Comparison of ENCODE assay signal across 8 cellular contexts in the genomic region with DNA sequence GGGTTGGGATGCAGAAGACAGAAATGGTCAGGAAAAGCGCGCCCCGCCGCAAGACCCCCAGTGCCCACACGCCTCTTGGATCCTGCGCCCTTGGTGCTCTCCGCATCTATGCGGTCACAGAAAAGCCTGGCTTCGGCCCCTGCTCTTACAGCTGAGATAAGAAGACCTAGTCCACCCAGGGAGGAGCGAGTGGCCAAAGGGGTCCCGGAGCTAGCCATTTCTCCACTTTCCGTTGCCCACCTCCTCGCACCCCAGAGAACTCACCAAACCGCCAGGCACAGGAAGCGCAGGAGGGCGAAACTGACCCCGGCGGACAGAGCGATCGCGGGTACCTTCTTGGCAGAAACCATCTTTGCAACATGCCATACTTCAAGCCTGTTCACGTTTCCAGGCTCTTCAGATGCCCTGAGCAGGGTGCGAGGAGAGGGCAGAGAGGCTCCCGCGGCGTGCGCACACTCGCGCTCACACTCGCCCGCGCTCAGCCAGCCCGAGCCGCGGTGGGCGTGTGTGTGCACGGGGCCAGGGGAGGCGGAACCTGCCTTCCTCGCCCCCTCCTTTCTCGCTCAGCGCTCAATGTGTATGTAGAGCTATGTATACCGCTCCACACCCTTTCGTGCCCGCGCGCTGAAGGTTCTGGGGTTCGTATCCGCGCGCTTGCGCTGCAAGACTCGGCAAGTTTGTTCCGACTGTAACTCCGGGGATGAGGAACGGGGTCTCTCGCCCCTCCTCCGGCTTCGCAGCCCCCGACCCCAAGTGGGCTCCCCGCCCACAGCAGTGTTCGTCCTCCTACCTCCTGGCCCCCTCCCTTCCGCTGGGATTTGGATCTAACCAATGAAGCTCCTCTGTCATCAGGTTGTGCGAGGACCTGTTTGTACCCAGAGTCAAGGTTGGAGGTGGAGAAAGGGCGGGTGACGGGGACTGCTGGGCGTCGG. TPM values are rescaled to one million over a fixed set of nuclear protein-coding genes. Genes with fewer than 3 reads are reported as not detected.
DNase-seq lines count a peak whose midpoint lies in the region; ATAC-seq and TF ChIP-seq lines count a peak whose summit lies in the region.

GABRA4 (minus strand) TSS at position 507 of the 932 bp plus-strand sequence; CDS start at position 350, 157 bp downstream.

- no peaks in the 10 kb centered on the region for H3K9me3 Mint-ChIP-seq in T-helper 2 cell treated with Interferon-gamma antibody and Interleukin-4, amounts not matched to agents 5 μg/mL and 100 μg/mL, for 36 hours

- no peak within 1 kb of the TSS for H3K27ac Mint-ChIP-seq in T-helper 2 cell treated with Interferon-gamma antibody and Interleukin-4, amounts not matched to agents 5 μg/mL and 100 μg/mL, for 36 hours

- H3K4me1 Mint-ChIP-seq in T-helper 2 cell treated with Interferon-gamma antibody and Interleukin-4, amounts not matched to agents 5 μg/mL and 100 μg/mL, for 36 hours (ENCODE audit: low read depth): no peaks in the 10 kb centered on the region

- peak within 1 kb of the TSS; percentile 39 for H3K4me2 ChIP-seq in parathyroid adenoma (ENCODE audit: low read length)
- no peak within 1 kb of the TSS for H3K4me2 ChIP-seq in Karpas-422 (ENCODE audit: low read depth, low read length, poor library complexity, severe bottlenecking)

- H3K79me2 ChIP-seq in parathyroid adenoma (no peaks in the 10 kb centered on the region), Karpas-422 (ENCODE audit: low read length) (no peaks in the 10 kb centered on the region)

- peak within 1 kb of the TSS; percentile 52 for H3K4me3 Mint-ChIP-seq in T-helper 2 cell treated with Interferon-gamma antibody and Interleukin-4, amounts not matched to agents 5 μg/mL and 100 μg/mL, for 36 hours

- TF ChIP-seq CTCF in foreskin keratinocyte (conservative IDR thresholded peaks at IDR 0.05) (no peak), parathyroid adenoma (IDR thresholded peaks at IDR 0.05) (no peak)

- H4K20me1 ChIP-seq in Karpas-422 (ENCODE audit: insufficient read depth, low read depth, low read length): no peaks in the 10 kb centered on the region

- H3K4me1 ChIP-seq in foreskin keratinocyte (no peaks in the 10 kb centered on the region), parathyroid adenoma (no peaks in the 10 kb centered on the region), Karpas-422 (ENCODE audit: low read length) (no peaks in the 10 kb centered on the region)

- no peaks in the 10 kb centered on the region for H3K36me3 Mint-ChIP-seq in T-helper 2 cell treated with Interferon-gamma antibody and Interleukin-4, amounts not matched to agents 5 μg/mL and 100 μg/mL, for 36 hours (ENCODE audit: low read depth)

- H3K27me3 Mint-ChIP-seq in T-helper 2 cell treated with Interferon-gamma antibody and Interleukin-4, amounts not matched to agents 5 μg/mL and 100 μg/mL, for 36 hours (ENCODE audit: low read depth): peaks cover 59% of the 10 kb centered on the region

- no peaks in the 10 kb centered on the region for H3K9me3 ChIP-seq in parathyroid adenoma (ENCODE audit: control insufficient read depth, low read length)
- no peaks in the 10 kb centered on the region for H3K9me3 ChIP-seq in Karpas-422 (ENCODE audit: low read length)

- no peaks in the 10 kb centered on the region for H3K9me2 ChIP-seq in Karpas-422 (replicated peaks; ENCODE audit: insufficient read depth, low read length)

- H3K27me3 ChIP-seq in foreskin keratinocyte (peaks cover 84% of the 10 kb centered on the region), parathyroid adenoma (ENCODE audit: control insufficient read depth, insufficient read depth, low read length) (no peaks in the 10 kb centered on the region), Karpas-422 (ENCODE audit: low read length) (no peaks in the 10 kb centered on the region)

- no peak within 1 kb of the TSS for H3K9ac ChIP-seq in parathyroid adenoma
- H3K9ac ChIP-seq in Karpas-422 (ENCODE audit: low read length): no peak within 1 kb of the TSS

- peak within 1 kb of the TSS; percentile 51 for H3K4me3 ChIP-seq in parathyroid adenoma (ENCODE audit: low read depth, low read length)
- H3K4me3 ChIP-seq in Karpas-422 (ENCODE audit: low read length): no peak within 1 kb of the TSS

- no peak within 1 kb of the TSS for H2AFZ ChIP-seq in parathyroid adenoma
- H2AFZ ChIP-seq in Karpas-422 (ENCODE audit: low read length): no peak within 1 kb of the TSS

- H3K27ac ChIP-seq in foreskin keratinocyte (no peak within 1 kb of the TSS), parathyroid adenoma (no peak within 1 kb of the TSS), Karpas-422 (ENCODE audit: low read length) (no peak within 1 kb of the TSS)

- ATAC-seq in foreskin keratinocyte (peak; percentile 69), GM18907 (IDR thresholded peaks at IDR 0.05; ENCODE audit: unreplicated experiment) (no peak)

- no peaks in the 10 kb centered on the region for H3K36me3 ChIP-seq in parathyroid adenoma (ENCODE audit: control insufficient read depth, insufficient read depth, low read length)
- H3K36me3 ChIP-seq in Karpas-422 (ENCODE audit: insufficient read depth, low read length): no peaks in the 10 kb centered on the region

- DNase-seq in ELR (ENCODE audit: low read depth): peak; percentile 6
- no peak for DNase-seq in T-helper 2 cell treated with Interferon-gamma antibody and Interleukin-4, amounts not matched to agents 5 μg/mL and 100 μg/mL, for 36 hours (ENCODE audit: low spot score)
- DNase-seq in foreskin keratinocyte: peak in 1 of 2 donors; percentile 15
- DNase-seq in iPS-NIHi7 (ENCODE audit: extremely low spot score): no peak
- DNase-seq in activated CD4-positive, CD25-positive, alpha-beta regulatory T cell (lab: John Stamatoyannopoulos, UW): no peak
- DNase-seq in Karpas-422: no peak

RNA-seq across cellular contexts. Expression of gene GABRA4, which starts in this region (rescaled TPM):
- total RNA-seq in foreskin keratinocyte: not detected in 2 replicates
- not detected in 2 replicates for polyA plus RNA-seq in foreskin keratinocyte
- not detected in 2 replicates for total RNA-seq in Karpas-422 (2014; rRNA removed; shearing (Covaris generic); ENCODE audit: low replicate concordance)

Comparison
In these comparisons a context has a peak if more than half of its experiments do, and no peak if none do; other contexts are left out.
1. Peak in ATAC-seq in foreskin keratinocyte; RNA of the gene not detected or under 1 TPM.